27 cellular contexts compared by ENCODE assay signal in genomic region chr1:44606701-44607281, GRCh38.
"Had no signal": no experiment of that assay in that cellular context is flagged by ENCODE, and none has a peak within 500 bp of the region (broad histone marks: within the 10 kb centered on the region; RNA-seq: fewer than 3 reads in every experiment).

No MANE protein-coding gene starts in this region.

- H3K4me3 ChIP-seq: coronary artery, dorsolateral prefrontal cortex, gastrocnemius medialis, heart right ventricle, hepatocyte had no signal

- H3K9me3 ChIP-seq: gastrocnemius medialis, heart right ventricle had no signal

- H3K4me2 ChIP-seq: hepatocyte had no signal

- H3K27ac ChIP-seq: brain microvascular endothelial cell, coronary artery, foreskin keratinocyte, gastrocnemius medialis, heart right ventricle, hepatocyte, VCaP had no signal

- FAIRE-seq: TTC549 had no signal

- DNase-seq: activated CD4-positive, alpha-beta T cell treated with anti-CD3 and anti-CD28 coated beads for 48 hours; activated CD4-positive, alpha-beta T cell treated with anti-CD3 and anti-CD28 coated beads, Interleukin-2, amount 50 U/mL, for 1 hour; activated CD4-positive, alpha-beta T cell treated with anti-CD3 and anti-CD28 coated beads, Interleukin-2, amount 50 U/mL, for 48 hours; activated CD8-positive, alpha-beta memory T cell treated with anti-CD3 and anti-CD28 coated beads for 24 hours; activated CD8-positive, alpha-beta T cell treated with anti-CD3 and anti-CD28 coated beads for 36 hours; activated effector memory CD4-positive, alpha-beta T cell treated with Interleukin-2 at 50 U/mL for 16 hours; activated gamma-delta T cell treated with Interleukin-2 at 50 U/mL for 16 hours; activated naive CD4-positive, alpha-beta T cell treated with anti-CD3 and anti-CD28 coated beads, Interleukin-2, amount 50 U/mL, for 16 hours; activated naive CD4-positive, alpha-beta T cell treated with Interleukin-2 at 50 U/mL for 16 hours; activated T-cell treated with anti-CD3 and anti-CD28 coated beads, Interleukin-2, amount 50 U/mL, for 4 hours; amniotic stem cell; anterior cingulate cortex; brain microvascular endothelial cell; dorsolateral prefrontal cortex; effector memory CD4-positive, alpha-beta T cell; endodermal cell; gastrocnemius medialis; heart right ventricle; T-helper 9 cell had no signal

- ATAC-seq: activated CD4-positive, CD25-positive, alpha-beta regulatory T cell treated with anti-CD3 and anti-CD28 coated beads, Interleukin-2, amount 50 U/mL, for 24 hours; activated CD8-positive, alpha-beta T cell treated with anti-CD3 and anti-CD28 coated beads for 36 hours; activated T-cell treated with anti-CD3 and anti-CD28 coated beads, Interleukin-2, amount 50 U/mL, for 4 hours; activated T-helper 17 cell treated with anti-CD3 and anti-CD28 coated beads, Interleukin-2, amount 50 U/mL, for 72 hours; gastrocnemius medialis; heart right ventricle; WTC11 had no signal

- H3K4me1 ChIP-seq: heart right ventricle had no signal
